In the genomic region with DNA sequence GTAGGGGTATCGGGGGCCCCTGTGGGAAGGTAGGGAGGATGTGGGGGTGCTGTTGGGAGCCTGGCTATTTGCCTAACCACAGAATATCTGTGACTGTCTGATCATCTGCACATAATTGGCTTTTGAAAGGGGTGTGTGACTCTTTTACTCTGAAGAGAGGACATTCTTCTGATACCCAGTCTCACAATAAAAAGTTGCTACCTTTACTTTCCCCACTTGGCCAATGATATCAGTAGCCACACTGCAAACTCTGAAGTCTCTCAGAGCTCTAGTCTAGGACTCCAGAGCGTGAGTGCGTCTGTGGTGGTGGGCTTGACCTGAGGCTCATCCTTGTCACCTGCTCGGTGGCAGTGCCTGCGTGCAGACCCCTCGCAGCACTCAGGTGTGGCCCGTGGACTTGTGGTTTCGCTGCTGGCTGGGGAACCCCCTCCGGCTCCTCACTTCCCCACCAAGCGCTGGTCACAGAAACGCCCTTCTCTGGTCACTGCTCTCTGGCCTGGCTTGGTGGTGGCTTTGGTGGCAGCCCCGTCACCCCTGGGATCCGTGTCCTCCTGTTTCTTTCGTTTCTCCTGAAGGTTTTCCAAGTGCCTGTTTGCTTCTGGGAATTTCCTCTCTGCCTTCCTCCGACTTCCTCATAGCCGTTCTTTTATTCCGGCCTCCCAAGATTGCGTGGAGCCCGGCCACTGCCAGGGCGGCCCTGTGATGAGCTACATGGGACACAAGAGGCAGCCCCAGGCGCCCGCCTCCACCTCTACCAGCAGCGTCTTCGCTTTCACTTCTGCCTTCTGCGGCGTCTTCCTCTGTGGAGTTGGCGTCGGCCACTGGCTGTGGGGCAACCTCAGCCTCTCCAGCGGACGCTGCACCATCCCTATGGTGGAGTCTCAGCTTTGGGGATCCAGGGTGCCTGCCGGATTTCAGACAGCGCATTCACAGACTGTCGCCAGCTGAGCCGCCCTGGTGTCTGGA, we compare ENCODE assay signal across 8 cellular contexts.
DNase-seq lines count a peak whose midpoint lies in the region; ATAC-seq and TF ChIP-seq lines count a peak whose summit lies in the region.

No MANE protein-coding gene starts in this region.

- CTCF ChIA-PET in CD4-positive, alpha-beta T cell (lab: Charles Lee) = no interaction called here

- H3K9me3 ChIP-seq in CD4-positive, alpha-beta T cell (ENCODE audit: control insufficient read depth, low read length) = no peaks in the 10 kb centered on the region

- no peak overlapping the region for H3K27ac ChIP-seq in CD4-positive, alpha-beta T cell (ENCODE audit: low read depth, low read length)

- no peak for ATAC-seq in CD4-positive, alpha-beta T cell (ENCODE audit: poor library complexity)
- ATAC-seq in HG03159 (IDR thresholded peaks at IDR 0.05; ENCODE audit: unreplicated experiment) (peak; percentile 47), HG02938 (IDR thresholded peaks at IDR 0.05; ENCODE audit: unreplicated experiment) (no peak)
- ATAC-seq in effector memory CD8-positive, alpha-beta T cell (replicated peaks) = peak; percentile 40

- H3K36me3 Mint-ChIP-seq in CD4-positive, alpha-beta T cell (ENCODE audit: low read depth) = peaks cover 20% of the 10 kb centered on the region
- H3K36me3 Mint-ChIP-seq in effector memory CD8-positive, alpha-beta T cell (ENCODE audit: insufficient read depth) = peaks cover 3% of the 10 kb centered on the region

- no peak for TF ChIP-seq CTCF in CD4-positive, alpha-beta T cell (IDR thresholded peaks at IDR 0.05)

- H3K9me3 Mint-ChIP-seq in CD4-positive, alpha-beta T cell = no peaks in the 10 kb centered on the region
- H3K9me3 Mint-ChIP-seq in effector memory CD8-positive, alpha-beta T cell = no peaks in the 10 kb centered on the region

- no peak for DNase-seq in CD4-positive, alpha-beta T cell
- DNase-seq in GM19240 (ENCODE audit: insufficient read length, low spot score) (peak; percentile 45), NCI-H345 treated with DMSO at 0.1 percent for 48 hours (lab: John Stamatoyannopoulos, UW; ENCODE audit: unreplicated experiment) (no peak), HPDE6-E6E7 (ENCODE audit: extremely low spot score) (no peak), kidney glomerular epithelial cell (lab: John Stamatoyannopoulos, UW) (no peak)
- DNase-seq in effector memory CD8-positive, alpha-beta T cell = peak in 2 of 3 experiments; percentile 12 to 16

- H3K27me3 Mint-ChIP-seq in CD4-positive, alpha-beta T cell = no peaks in the 10 kb centered on the region
- H3K27me3 Mint-ChIP-seq in effector memory CD8-positive, alpha-beta T cell = no peaks in the 10 kb centered on the region

- H3K27ac Mint-ChIP-seq in CD4-positive, alpha-beta T cell = peak overlapping the region; percentile 85
- peak overlapping the region; percentile 82 to 90 for H3K27ac Mint-ChIP-seq in effector memory CD8-positive, alpha-beta T cell

- POLR2A ChIA-PET in CD4-positive, alpha-beta T cell (lab: Charles Lee) = no interaction called here

- peak overlapping the region; percentile 10 for H3K4me3 Mint-ChIP-seq in CD4-positive, alpha-beta T cell
- peak overlapping the region; percentile 79 to 89 for H3K4me3 Mint-ChIP-seq in effector memory CD8-positive, alpha-beta T cell

- peaks cover 34% of the 10 kb centered on the region for H3K4me1 Mint-ChIP-seq in CD4-positive, alpha-beta T cell (ENCODE audit: low read depth)
- H3K4me1 Mint-ChIP-seq in effector memory CD8-positive, alpha-beta T cell (ENCODE audit: low read depth in 2 of 2) = peaks cover 24 to 38% of the 10 kb centered on the region in 2 donors

- no peaks in the 10 kb centered on the region for H3K27me3 ChIP-seq in CD4-positive, alpha-beta T cell (ENCODE audit: control insufficient read depth, insufficient read depth, low read length)

- intact Hi-C loops in CD4-positive, alpha-beta T cell (cut with DNase I, micrococcal nuclease) = no loop called here

Comparison
In these comparisons a context has a peak if more than half of its experiments do, and no peak if none do; other contexts are left out.
1. ATAC-seq: peak in HG03159 (single experiment) and effector memory CD8-positive, alpha-beta T cell (single experiment); none in CD4-positive, alpha-beta T cell (single experiment) and HG02938 (single experiment).
2. DNase-seq: peak in GM19240 (single experiment) and effector memory CD8-positive, alpha-beta T cell (2 of 3); none in CD4-positive, alpha-beta T cell (0 of 10), NCI-H345 treated with DMSO at 0.1 percent for 48 hours (single experiment), HPDE6-E6E7 (single experiment) and kidney glomerular epithelial cell (single experiment).